ENCODE assay signal across 22 cellular contexts in the genomic region with DNA sequence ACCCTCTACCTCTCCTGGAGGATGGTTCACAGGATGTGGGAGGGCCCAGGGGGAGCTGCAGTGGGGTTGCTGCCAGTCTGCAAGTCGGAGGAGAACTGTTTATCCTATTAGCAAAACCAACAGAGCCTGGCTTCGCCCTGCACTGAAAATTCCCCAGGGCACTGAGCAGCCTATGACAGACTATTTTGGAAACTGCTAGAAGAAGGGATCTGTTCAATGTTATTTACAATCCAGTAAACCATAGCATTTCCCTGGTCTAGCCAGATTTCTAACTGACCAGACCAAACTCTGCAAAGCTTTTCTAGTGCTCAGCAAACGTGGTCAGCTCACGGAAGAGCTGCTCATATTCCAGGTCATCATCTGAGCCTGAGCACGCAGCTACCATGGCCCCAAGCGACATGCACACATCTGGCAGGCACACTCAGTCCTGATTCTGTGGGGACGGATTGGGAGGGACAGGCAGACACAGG.
A peak's percentile ranks its signal among the peaks of the same experiment; 100 is the strongest.
DNase-seq lines count a peak whose midpoint lies in the region; TF ChIP-seq lines count a peak whose summit lies in the region.
"Had no signal": no experiment of that assay in that cellular context is flagged by ENCODE, and none has a peak within 500 bp of the region (broad histone marks: within the 10 kb centered on the region; RNA-seq: fewer than 3 reads in every experiment).

No MANE protein-coding gene starts in this region.

- peak overlapping the region; percentile 57 for H2AFZ ChIP-seq in osteoblast (ENCODE audit: low read length)

- H3K79me2 ChIP-seq in osteoblast (ENCODE audit: insufficient read depth, low read length) = no peaks in the 10 kb centered on the region

- no peak overlapping the region for H3K27ac ChIP-seq in osteoblast (ENCODE audit: low read depth, low read length)
- H3K27ac ChIP-seq: 22Rv1, dorsolateral prefrontal cortex, prostate gland, tibial artery had no signal

- no peaks in the 10 kb centered on the region for H3K9me3 ChIP-seq in osteoblast (ENCODE audit: low read depth, low read length)
- H3K9me3 ChIP-seq: BE2C, prostate gland, tibial artery had no signal

- H3K4me2 ChIP-seq in osteoblast (ENCODE audit: insufficient read depth, low read length) = no peak overlapping the region

- no peaks in the 10 kb centered on the region for H4K20me1 ChIP-seq in osteoblast (ENCODE audit: insufficient read depth, low read length)

- DNase-seq in NCI-H146 (lab: John Stamatoyannopoulos, UW) (peak; percentile 15), NCI-H146 treated with DMSO at 0.1 percent for 48 hours (lab: John Stamatoyannopoulos, UW; ENCODE audit: unreplicated experiment) (no peak), NCI-H2107 treated with DMSO at 0.1 percent for 48 hours (lab: John Stamatoyannopoulos, UW; ENCODE audit: unreplicated experiment) (peak; percentile 58), epidermal melanocyte (ENCODE audit: insufficient read length, low spot score) (peak; percentile 32), osteoblast (ENCODE audit: insufficient read length, low spot score, missing footprints) (no peak), AG20443 (ENCODE audit: low spot score) (no peak)
- no peak for DNase-seq in activated T-cell treated with anti-CD3 and anti-CD28 coated beads, Interleukin-2, amount 50 U/mL, for 1 hour
- no peak for DNase-seq in activated CD4-positive, alpha-beta T cell treated with anti-CD3 and anti-CD28 coated beads, Interleukin-2, amount 50 U/mL, for 1 hour
- DNase-seq: activated CD4-positive, CD25-positive, alpha-beta regulatory T cell; activated naive CD8-positive, alpha-beta T cell treated with anti-CD3 and anti-CD28 coated beads, Interleukin-2, amount 10 ng/mL, durations not matched to agents 7 days and 5 days; BE2C; dorsolateral prefrontal cortex; erythroblast; head of caudate nucleus; immature natural killer cell; Kasumi-1; NCI-H1092 treated with DMSO at 0.1 percent for 48 hours; SIG-M5; T-helper 2 cell; tibial artery had no signal

- H3K27me3 ChIP-seq in osteoblast (ENCODE audit: insufficient read depth, low read length) = no peaks in the 10 kb centered on the region
- H3K27me3 ChIP-seq: BE2C, dorsolateral prefrontal cortex, tibial artery had no signal

- H3K36me3 ChIP-seq in osteoblast (ENCODE audit: insufficient read depth, low read length) = no peaks in the 10 kb centered on the region
- H3K36me3 ChIP-seq: BE2C, prostate gland, tibial artery had no signal

- peaks cover 3% of the 10 kb centered on the region for H3K4me1 ChIP-seq in osteoblast (ENCODE audit: insufficient read depth, low read length)
- H3K4me1 ChIP-seq: BE2C, prostate gland had no signal

- no peak for TF ChIP-seq CTCF in osteoblast (IDR thresholded peaks at IDR 0.05; ENCODE audit: extremely low read depth, low read depth, low read length)

- no peak overlapping the region for H3K4me3 ChIP-seq in osteoblast (ENCODE audit: insufficient read depth, low read length)
- H3K4me3 ChIP-seq: dorsolateral prefrontal cortex, prostate gland, tibial artery had no signal

Comparison
In these comparisons a context has a peak if more than half of its experiments do, and no peak if none do; other contexts are left out.
1. DNase-seq: peak in NCI-H146 (single experiment), NCI-H2107 treated with DMSO at 0.1 percent for 48 hours (single experiment) and epidermal melanocyte (single experiment); none in NCI-H146 treated with DMSO at 0.1 percent for 48 hours (single experiment), osteoblast (single experiment), activated T-cell treated with anti-CD3 and anti-CD28 coated beads, Interleukin-2, amount 50 U/mL, for 1 hour (single experiment), activated CD4-positive, alpha-beta T cell treated with anti-CD3 and anti-CD28 coated beads, Interleukin-2, amount 50 U/mL, for 1 hour (single experiment) and AG20443 (single experiment).